In genomic region chr5:138065102-138065501, GRCh38 we compare ENCODE assay signal across 12 cellular contexts. TPM values are rescaled to one million over a fixed set of nuclear protein-coding genes. Genes with fewer than 3 reads are reported as not detected.
A peak's percentile ranks its signal among the peaks of the same experiment; 100 is the strongest.
DNase-seq lines count a peak whose midpoint lies in the region; ATAC-seq, FAIRE-seq and TF ChIP-seq lines count a peak whose summit lies in the region.
"Had no signal": no experiment of that assay in that cellular context is flagged by ENCODE, and none has a peak within 500 bp of the region (broad histone marks: within the 10 kb centered on the region; RNA-seq: fewer than 3 reads in every experiment).

No MANE protein-coding gene starts in this region.

- no peaks in the 10 kb centered on the region for H3K27me3 ChIP-seq in keratinocyte (ENCODE audit: control insufficient read depth, extremely low read depth, insufficient read depth, low read length)
- no peaks in the 10 kb centered on the region for H3K27me3 ChIP-seq in sigmoid colon

- peak; percentile 39 for TF ChIP-seq CTCF in GM13976 (IDR thresholded peaks at IDR 0.05; ENCODE audit: borderline replicate concordance, control extremely low read depth, extremely low read depth, insufficient read depth, missing control alignments)
- TF ChIP-seq CTCF in VCaP (conservative IDR thresholded peaks at IDR 0.05): peak; percentile 61
- peak; percentile 24 to 60 (median 34) for TF ChIP-seq CTCF in keratinocyte (optimal IDR thresholded peaks at IDR 0.05 in 1 of 3, IDR thresholded peaks at IDR 0.05 in 1 of 3, conservative IDR thresholded peaks at IDR 0.05 in 1 of 3; ENCODE audit: extremely low read depth in 1 of 3, insufficient read depth in 2 of 3, low read length in 3 of 3)
- TF ChIP-seq CTCF in sigmoid colon (IDR thresholded peaks at IDR 0.05): no peak

- intact Hi-C loops in sigmoid colon (cut with DNase I): no loop called here

- dilution Hi-C loops in keratinocyte (cut with MboI; ENCODE audit: extremely low pct_ligation_motif_present, low sequenced_read_pairs): no loop called here

- TF ChIP-seq POLR2A in sigmoid colon (IDR thresholded peaks at IDR 0.05): no peak

- in situ Hi-C loops in GM13976 (cut with MboI; ENCODE audit: low sequenced_read_pairs, unreplicated experiment): no loop called here

- H4K20me1 ChIP-seq in keratinocyte (ENCODE audit: control insufficient read depth, extremely low read depth, insufficient read depth, low read length): no peaks in the 10 kb centered on the region

- no peak overlapping the region for H3K4me2 ChIP-seq in keratinocyte (ENCODE audit: control insufficient read depth, extremely low read depth, insufficient read depth, low read depth, low read length)

- DNase-seq in DMS 273 (lab: John Stamatoyannopoulos, UW; ENCODE audit: unreplicated experiment) (peak; percentile 36), DMS 273 treated with DMSO at 0.1 percent for 48 hours (lab: John Stamatoyannopoulos, UW) (no peak), GM13976 (ENCODE audit: low spot score) (peak; percentile 40), keratinocyte (ENCODE audit: low read depth, low spot score) (no peak), sigmoid colon (no peak), COR-L47 (lab: John Stamatoyannopoulos, UW) (no peak)
- DNase-seq: caudate nucleus, NCI-H526 treated with DMSO at 0.1 percent for 48 hours had no signal

- H3K4me1 ChIP-seq in keratinocyte (ENCODE audit: control insufficient read depth, extremely low read depth, insufficient read depth, low read length) (no peaks in the 10 kb centered on the region), sigmoid colon (no peaks in the 10 kb centered on the region)

- no peak overlapping the region for H3K9ac ChIP-seq in keratinocyte (ENCODE audit: control insufficient read depth, extremely low read depth, insufficient read depth, low read length)

- H3K4me3 ChIP-seq in keratinocyte (ENCODE audit: control insufficient read depth in 2 of 3, extremely low read depth in 1 of 3, insufficient read depth in 2 of 3, low read depth in 1 of 3, low read length in 3 of 3) (no peak overlapping the region), sigmoid colon (no peak overlapping the region)

- H2AFZ ChIP-seq in keratinocyte (ENCODE audit: control insufficient read depth, low read length): no peak overlapping the region

- FAIRE-seq in keratinocyte (lab: Jason Lieb, UNC): no peak

- H3K9me1 ChIP-seq in keratinocyte (ENCODE audit: control insufficient read depth, extremely low read depth, insufficient read depth, low read length): no peaks in the 10 kb centered on the region

- WGBS in sigmoid colon, 2 donors: 82 to 85% methylated on average over 5 of the region's 5 CpGs

- no peaks in the 10 kb centered on the region for H3K79me2 ChIP-seq in keratinocyte (ENCODE audit: control insufficient read depth, insufficient read depth, low read length)

- H3K36me3 ChIP-seq in keratinocyte (ENCODE audit: control insufficient read depth in 2 of 2, extremely low read depth in 1 of 2, insufficient read depth in 2 of 2, low read length in 2 of 2) (no peaks in the 10 kb centered on the region), sigmoid colon (no peaks in the 10 kb centered on the region)

- no peak overlapping the region for H3K27ac ChIP-seq in VCaP
- no peak overlapping the region for H3K27ac ChIP-seq in keratinocyte (ENCODE audit: control insufficient read depth, insufficient read depth, low read length)
- H3K27ac ChIP-seq in sigmoid colon: no peak overlapping the region

- ATAC-seq in GM19467 (IDR thresholded peaks at IDR 0.05; ENCODE audit: unreplicated experiment): no peak

- H3K9me3 ChIP-seq in keratinocyte (ENCODE audit: control insufficient read depth, low read depth, low read length) (no peaks in the 10 kb centered on the region), sigmoid colon (no peaks in the 10 kb centered on the region)

- no peak for TF ChIP-seq EP300 in sigmoid colon (IDR thresholded peaks at IDR 0.05)

RNA-seq across cellular contexts. Expression of gene WNT8A, which starts 18.7 kb away (rescaled TPM):
- polyA plus RNA-seq in keratinocyte (not detected in 3 replicates), sigmoid colon (not detected)
- not detected for polyA plus RNA-seq in keratinocyte (2011; ENCODE audit: low read depth)
- not detected in 2 replicates for polyA plus RNA-seq in keratinocyte (2011; cell fraction: cytosol; rRNA removed)
- not detected in 2 replicates for polyA plus RNA-seq in keratinocyte (2011; cell fraction: nucleus; rRNA removed)
- polyA plus RNA-seq in keratinocyte (2012; ENCODE audit: low replicate concordance): not detected in 2 replicates
- polyA minus RNA-seq in keratinocyte: not detected in 3 replicates
- not detected for polyA minus RNA-seq in keratinocyte (2011; cell fraction: cytosol; rRNA and poly(A)+ RNA removed)
- not detected in 2 replicates for polyA minus RNA-seq in keratinocyte (2011; cell fraction: nucleus; rRNA and poly(A)+ RNA removed)
- not detected for total RNA-seq in sigmoid colon
- total RNA-seq: A172; activated CD8-positive, alpha-beta memory T cell treated with anti-CD3 and anti-CD28 coated beads for 36 hours had no signal

RNA-seq across cellular contexts. Expression of gene FAM13B, which starts 32.2 kb away (rescaled TPM):
- polyA plus RNA-seq in keratinocyte: 7.4 to 12.9 TPM (median 9.1 TPM) in 3 replicates
- 5.7 TPM for polyA plus RNA-seq in keratinocyte (2011; ENCODE audit: low read depth)
- 4.4 and 9.3 TPM in 2 replicates for polyA plus RNA-seq in keratinocyte (2011; cell fraction: cytosol; rRNA removed)
- 13.6 and 18.2 TPM in 2 replicates for polyA plus RNA-seq in keratinocyte (2011; cell fraction: nucleus; rRNA removed)
- 3.9 and 9.4 TPM in 2 replicates for polyA plus RNA-seq in keratinocyte (2012; ENCODE audit: low replicate concordance)
- 5.1 to 26.1 TPM (median 6.5 TPM) in 3 replicates for polyA minus RNA-seq in keratinocyte
- 8.6 TPM for polyA minus RNA-seq in keratinocyte (2011; cell fraction: cytosol; rRNA and poly(A)+ RNA removed)
- 14.9 and 37.3 TPM in 2 replicates for polyA minus RNA-seq in keratinocyte (2011; cell fraction: nucleus; rRNA and poly(A)+ RNA removed)
- total RNA-seq in sigmoid colon: 10 to 100 TPM; 47.2 to 81.7 (median 58.7) TPM
- polyA plus RNA-seq in sigmoid colon: 10 to 100 TPM in 2 of 3 donors, 1 to 10 TPM in 1; 9.0 to 12.7 (median 12.6) TPM

Comparison
In these comparisons a context has a peak if more than half of its experiments do, and no peak if none do; other contexts are left out.
1. DNase-seq: peak in DMS 273 (single experiment) and GM13976 (single experiment); none in DMS 273 treated with DMSO at 0.1 percent for 48 hours (single experiment), keratinocyte (single experiment), sigmoid colon (single experiment) and COR-L47 (single experiment).
2. CTCF ChIP-seq: peak in GM13976 (single experiment), VCaP (single experiment) and keratinocyte (3 of 3); none in sigmoid colon (0 of 4).